ENCODE assay signal across 22 cellular contexts in the genomic region with DNA sequence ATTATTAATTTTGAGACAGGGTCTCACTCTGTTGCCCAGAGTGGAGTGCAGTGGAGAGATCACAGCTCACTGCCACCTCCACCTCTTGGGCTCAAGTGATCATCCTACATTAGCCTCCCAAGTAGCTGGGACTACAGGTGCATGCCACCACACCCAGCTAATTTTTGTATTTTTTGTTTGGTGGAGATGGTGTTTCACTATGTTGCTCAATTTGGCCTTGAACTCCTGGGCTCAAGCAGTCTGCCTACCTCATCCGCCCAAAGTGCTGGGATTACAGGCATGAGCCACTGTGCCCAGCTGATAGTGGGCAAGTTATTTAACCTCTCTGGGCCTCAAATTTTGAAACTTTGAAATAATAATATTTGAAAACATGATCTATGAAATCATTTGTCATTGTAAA.
"Had no signal": no experiment of that assay in that cellular context is flagged by ENCODE, and none has a peak within 500 bp of the region (broad histone marks: within the 10 kb centered on the region; RNA-seq: fewer than 3 reads in every experiment).

No MANE protein-coding gene starts in this region.

- ATAC-seq: effector memory CD8-positive, alpha-beta T cell; esophagus mucosa; gastrocnemius medialis; heart right ventricle; left cardiac atrium; lower lobe of right lung; mucosa of descending colon had no signal

- H3K27me3 ChIP-seq: colonic mucosa, esophagus squamous epithelium, gastrocnemius medialis, heart right ventricle had no signal

- H3K9me3 ChIP-seq: colonic mucosa, gastrocnemius medialis, lower lobe of right lung had no signal

- H3K4me1 ChIP-seq: colonic mucosa, esophagus squamous epithelium, gastrocnemius medialis, heart right ventricle, left ventricle myocardium inferior, lower lobe of right lung had no signal

- H3K27ac ChIP-seq: colonic mucosa, epithelial cell of prostate, esophagus squamous epithelium, gastrocnemius medialis, heart right ventricle, left ventricle myocardium inferior, lower lobe of right lung had no signal

- DNase-seq: colonic mucosa; cortex of kidney; effector CD8-positive, alpha-beta T cell; effector memory CD8-positive, alpha-beta T cell; endodermal cell; erythroblast; esophagus squamous epithelium; foreskin fibroblast; foreskin melanocyte; gastrocnemius medialis; glutamatergic neuron; head of caudate nucleus; heart right ventricle; hippocampal formation; left cardiac atrium; left ventricle myocardium inferior; lower lobe of right lung; mesenchymal stem cell; mucosa of descending colon; naive B cell had no signal

- H3K4me3 ChIP-seq: colonic mucosa, esophagus squamous epithelium, gastrocnemius medialis, heart right ventricle, left ventricle myocardium inferior, lower lobe of right lung, mucosa of descending colon had no signal

- H3K36me3 ChIP-seq: colonic mucosa had no signal
